In the genomic region with DNA sequence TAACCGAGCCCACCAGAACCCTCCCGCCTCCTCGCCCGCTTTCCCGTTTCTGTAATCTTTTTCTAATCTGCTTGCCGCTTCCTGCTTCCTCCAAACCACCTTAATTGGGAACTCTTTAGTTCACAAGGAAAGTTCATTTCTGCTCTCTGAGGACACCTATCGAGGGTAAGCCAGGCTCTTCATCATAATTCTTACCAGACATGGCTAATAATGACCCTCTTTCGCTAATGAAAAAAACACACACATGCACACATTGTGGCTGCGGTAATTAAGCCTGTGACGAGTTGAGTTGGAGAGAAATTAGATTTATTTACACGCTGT, we compare ENCODE assay signal across 8 cellular contexts.
DNase-seq lines count a peak whose midpoint lies in the region; ATAC-seq and TF ChIP-seq lines count a peak whose summit lies in the region.

No MANE protein-coding gene starts in this region.

- DNase-seq in GM12864 (ENCODE audit: low read depth) (no peak), SK-N-SH (peak; percentile 69), Right ventricle myocardium superior (no peak), trophoblast cell (peak in 1 of 2 donors; percentile 61), Peyer's patch (no peak), activated T-cell treated with anti-CD3 and anti-CD28 coated beads for 4 hours (no peak), NCI-H1105 (lab: John Stamatoyannopoulos, UW) (no peak)

- H3F3A ChIP-seq in SK-N-SH (replicated peaks; ENCODE audit: insufficient read depth) = no peaks in the 10 kb centered on the region

- POLR2A ChIA-PET in SK-N-SH (lab: Yijun Ruan, JAX) = no interaction called here

- H3K79me2 ChIP-seq in SK-N-SH (ENCODE audit: insufficient read depth) (no peaks in the 10 kb centered on the region), trophoblast cell (ENCODE audit: control insufficient read depth, insufficient read depth, low read length, poor library complexity) (peaks cover 2% of the 10 kb centered on the region)

- H3K4me2 ChIP-seq in SK-N-SH (peak overlapping the region; percentile 26; the same call in 1 of the 2 replicates), trophoblast cell (ENCODE audit: low read length) (peak overlapping the region; percentile 82)

- TF ChIP-seq CTCF in GM12864 (IDR thresholded peaks at IDR 0.05; ENCODE audit: low read depth, low read length, missing control alignments) (peak; percentile 13), SK-N-SH (IDR thresholded peaks at IDR 0.05) (peak; percentile 49), Peyer's patch (IDR thresholded peaks at IDR 0.05) (peak in 3 of 6 experiments; percentile 27 to 40 (median 40))

- H3K27ac Mint-ChIP-seq in activated T-helper 17 cell treated with anti-CD3 and anti-CD28 coated beads, Interleukin-2, amount 50 U/mL, for 72 hours = no peak overlapping the region

- no peak overlapping the region for H2AK5ac ChIP-seq in trophoblast cell (ENCODE audit: low read length)

- TF ChIP-seq RAD21 in SK-N-SH (IDR thresholded peaks at IDR 0.05; ENCODE audit: low read length) = peak; percentile 68

- no peak overlapping the region for H3K4ac ChIP-seq in trophoblast cell (ENCODE audit: low read depth, low read length)

- H2BK120ac ChIP-seq in trophoblast cell (ENCODE audit: insufficient read depth, low read length, poor library complexity) = peak overlapping the region; percentile 76

- peak; percentile 81 for ATAC-seq in Right ventricle myocardium superior (ENCODE audit: poor library complexity)
- ATAC-seq in activated T-helper 17 cell treated with anti-CD3 and anti-CD28 coated beads, Interleukin-2, amount 50 U/mL, for 72 hours (replicated peaks) = no peak

- H3K9me3 Mint-ChIP-seq in activated T-helper 17 cell treated with anti-CD3 and anti-CD28 coated beads, Interleukin-2, amount 50 U/mL, for 72 hours = no peaks in the 10 kb centered on the region

- peak overlapping the region; percentile 75 for H4K91ac ChIP-seq in trophoblast cell (ENCODE audit: low read depth, low read length)

- peaks cover 9 to 52% of the 10 kb centered on the region in 2 experiments; a peak in 3 of 4 replicates for H3K4me1 ChIP-seq in SK-N-SH (ENCODE audit: control insufficient read depth in 1 of 2, insufficient read depth in 2 of 2, low read depth in 1 of 2, low read length in 1 of 2)
- H3K4me1 ChIP-seq in trophoblast cell (ENCODE audit: control insufficient read depth in 1 of 2, insufficient read depth in 2 of 2, low read length in 2 of 2) = peaks cover 18 to 22% of the 10 kb centered on the region in 2 experiments
- H3K4me1 ChIP-seq in Peyer's patch = peaks cover 0 to 6% (median 0%) of the 10 kb centered on the region in 4 donors

- no peak overlapping the region for H3K4me3 Mint-ChIP-seq in activated T-helper 17 cell treated with anti-CD3 and anti-CD28 coated beads, Interleukin-2, amount 50 U/mL, for 72 hours

- no peak for TF ChIP-seq POLR2A in Peyer's patch (IDR thresholded peaks at IDR 0.05)

- no peaks in the 10 kb centered on the region for H3K27me3 ChIP-seq in SK-N-SH (ENCODE audit: insufficient read depth)
- H3K27me3 ChIP-seq in trophoblast cell (ENCODE audit: insufficient read depth, low read length) = no peaks in the 10 kb centered on the region
- H3K27me3 ChIP-seq in Peyer's patch = no peaks in the 10 kb centered on the region

- no peak overlapping the region for H3K9ac ChIP-seq in SK-N-SH
- H3K9ac ChIP-seq in trophoblast cell (ENCODE audit: low read length) = no peak overlapping the region

- H3K4me1 Mint-ChIP-seq in activated T-helper 17 cell treated with anti-CD3 and anti-CD28 coated beads, Interleukin-2, amount 50 U/mL, for 72 hours = no peaks in the 10 kb centered on the region

- peaks cover 4% of the 10 kb centered on the region for H3K79me1 ChIP-seq in trophoblast cell (ENCODE audit: low read length)

- H2AFZ ChIP-seq in SK-N-SH (ENCODE audit: low read depth) (no peak overlapping the region; the same call in 1 of the 2 replicates), trophoblast cell (ENCODE audit: insufficient read depth, low read length, poor library complexity) (peak overlapping the region; percentile 63)

- H3K27me3 Mint-ChIP-seq in activated T-helper 17 cell treated with anti-CD3 and anti-CD28 coated beads, Interleukin-2, amount 50 U/mL, for 72 hours = peaks cover 42% of the 10 kb centered on the region

- H3K36me3 Mint-ChIP-seq in activated T-helper 17 cell treated with anti-CD3 and anti-CD28 coated beads, Interleukin-2, amount 50 U/mL, for 72 hours (ENCODE audit: low read depth) = no peaks in the 10 kb centered on the region

- CTCF ChIA-PET in SK-N-SH (lab: Yijun Ruan, JAX) = interaction anchor here (0.7 to 2.7 kb wide), 19 partner anchors 10 to 199 kb away, joined by 3 to 21 read pairs (median 3); a partner anchor contains a TSS

- peak overlapping the region; percentile 94 for H3K14ac ChIP-seq in trophoblast cell (ENCODE audit: low read length)

- TF ChIP-seq EP300 in SK-N-SH (IDR thresholded peaks at IDR 0.05; ENCODE audit: borderline replicate concordance in 1 of 2, low read depth in 1 of 2, low read length in 1 of 2) = peak in 1 of 2 experiments; percentile 58; a peak in 1 of 4 replicates

- H2BK5ac ChIP-seq in trophoblast cell (ENCODE audit: low read depth, low read length, poor library complexity) = no peak overlapping the region

- H3K18ac ChIP-seq in trophoblast cell (ENCODE audit: low read length) = peak overlapping the region; percentile 95

- peak overlapping the region; percentile 94 for H4K8ac ChIP-seq in trophoblast cell (ENCODE audit: low read depth, low read length)

- intact Hi-C loops in Right ventricle myocardium superior (cut with DNase I) = no loop called here

- peak overlapping the region; percentile 86 for H4K12ac ChIP-seq in trophoblast cell (ENCODE audit: low read depth, low read length)

- H3K27ac ChIP-seq in SK-N-SH (ENCODE audit: low read depth in 2 of 2, low read length in 1 of 2) = peak overlapping the region in 1 of 2 experiments; percentile 93; a peak in 2 of 4 replicates
- no peak overlapping the region for H3K27ac ChIP-seq in trophoblast cell (ENCODE audit: low read depth, low read length)
- H3K27ac ChIP-seq in Peyer's patch = peak overlapping the region in 2 of 4 donors; percentile 2 to 10

- H3K4me3 ChIP-seq in GM12864 (ENCODE audit: low read depth, low read length) = no peak overlapping the region
- H3K4me3 ChIP-seq in SK-N-SH (ENCODE audit: low read depth in 2 of 2, low read length in 1 of 2) = no peak overlapping the region
- no peak overlapping the region for H3K4me3 ChIP-seq in trophoblast cell (ENCODE audit: low read depth, low read length)
- peak overlapping the region in 2 of 4 donors; percentile 17 to 41 for H3K4me3 ChIP-seq in Peyer's patch

- no peaks in the 10 kb centered on the region for H3K36me3 ChIP-seq in SK-N-SH (replicated peaks in 1 of 2; ENCODE audit: control insufficient read depth in 1 of 2, insufficient read depth in 2 of 2, low read length in 1 of 2)
- H3K36me3 ChIP-seq in trophoblast cell (ENCODE audit: control insufficient read depth in 1 of 2, insufficient read depth in 2 of 2, low read length in 2 of 2) = no peaks in the 10 kb centered on the region
- no peaks in the 10 kb centered on the region for H3K36me3 ChIP-seq in Peyer's patch

- H2BK12ac ChIP-seq in trophoblast cell (ENCODE audit: low read length) = no peak overlapping the region

- H3K23ac ChIP-seq in trophoblast cell (ENCODE audit: low read length) = no peak overlapping the region

- H4K20me1 ChIP-seq in SK-N-SH (ENCODE audit: insufficient read depth) = no peaks in the 10 kb centered on the region

- no peaks in the 10 kb centered on the region for H3K9me2 ChIP-seq in SK-N-SH

- WGBS in SK-N-SH (ENCODE audit: low lambda C conversion rate) = 11% methylated on average over 11 of the region's 11 CpGs
- no CpG with 5 or more reads among the region's 11 CpGs for WGBS in trophoblast cell (ENCODE audit: extremely low coverage, insufficient coverage, insufficient read length)

- H3K9me3 ChIP-seq in SK-N-SH = no peaks in the 10 kb centered on the region
- no peaks in the 10 kb centered on the region for H3K9me3 ChIP-seq in trophoblast cell (ENCODE audit: insufficient read depth, low read depth, low read length)
- H3K9me3 ChIP-seq in Peyer's patch = no peaks in the 10 kb centered on the region

TF ChIP-seq in SK-N-SH, 30 proteins besides CTCF, POLR2A, EP300 and RAD21:
- TF ChIP-seq CHD2 (IDR thresholded peaks at IDR 0.05; ENCODE audit: low read length, partially characterized antibody) (peak; percentile 53), RCOR1 (IDR thresholded peaks at IDR 0.05; ENCODE audit: low read length) (peak; percentile 75), GATA2 (CRISPR knock-in tag; IDR thresholded peaks at IDR 0.05) (peak; percentile 71), SMC3 (IDR thresholded peaks at IDR 0.05; ENCODE audit: low read depth, low read length) (peak; percentile 46; the same call in 1 of the 2 replicates), RFX5 (IDR thresholded peaks at IDR 0.05; ENCODE audit: low read length) (0 out of 2 replicates have a peak, but pooled peaks have one; percentile 22), MXI1 (IDR thresholded peaks at IDR 0.05; ENCODE audit: low read depth, low read length) (no peak)
- TF ChIP-seq, protein P1, sequence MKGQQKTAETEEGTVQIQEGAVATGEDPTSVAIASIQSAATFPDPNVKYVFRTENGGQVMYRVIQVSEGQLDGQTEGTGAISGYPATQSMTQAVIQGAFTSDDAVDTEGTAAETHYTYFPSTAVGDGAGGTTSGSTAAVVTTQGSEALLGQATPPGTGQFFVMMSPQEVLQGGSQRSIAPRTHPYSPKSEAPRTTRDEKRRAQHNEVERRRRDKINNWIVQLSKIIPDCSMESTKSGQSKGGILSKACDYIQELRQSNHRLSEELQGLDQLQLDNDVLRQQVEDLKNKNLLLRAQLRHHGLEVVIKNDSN (IDR thresholded peaks at IDR 0.05; ENCODE audit: borderline replicate concordance, low read depth) = no peak
TF ChIP-seq in SK-N-SH: peak in this region for 5.
